Comparison of ENCODE assay signal across 1 cellular context in genomic region chr10:14574885-14575284, GRCh38.
TF ChIP-seq lines count a peak whose summit lies in the region.

No MANE protein-coding gene starts in this region.

TF ChIP-seq in endothelial cell of umbilical vein, 7 proteins besides CTCF, POLR2A, EP300 and RAD21:
- no peak for TF ChIP-seq POLR2AphosphoS5 (IDR thresholded peaks at IDR 0.05; ENCODE audit: insufficient read depth, low read depth, low read length)
- TF ChIP-seq EZH2 (IDR thresholded peaks at IDR 0.05; ENCODE audit: borderline replicate concordance, low read depth, low read length, severe bottlenecking) = no peak
- no peak for TF ChIP-seq JUN (IDR thresholded peaks at IDR 0.05; ENCODE audit: borderline replicate concordance, insufficient read depth, insufficient read length, low read depth)
- TF ChIP-seq, protein P1, sequence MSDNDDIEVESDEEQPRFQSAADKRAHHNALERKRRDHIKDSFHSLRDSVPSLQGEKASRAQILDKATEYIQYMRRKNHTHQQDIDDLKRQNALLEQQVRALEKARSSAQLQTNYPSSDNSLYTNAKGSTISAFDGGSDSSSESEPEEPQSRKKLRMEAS (IDR thresholded peaks at IDR 0.05; ENCODE audit: insufficient read depth, insufficient read length) = no peak
- no peak for TF ChIP-seq MYC (IDR thresholded peaks at IDR 0.05; ENCODE audit: low read depth, low read length)
- TF ChIP-seq FOS (IDR thresholded peaks at IDR 0.05; ENCODE audit: borderline replicate concordance, insufficient read depth, low read length) = no peak
- TF ChIP-seq GATA2 (IDR thresholded peaks at IDR 0.05; ENCODE audit: insufficient read depth, insufficient read length, low read depth, low read length) = no peak
